ENCODE assay signal across 1 cellular context in genomic region chr16:28304214-28304613, GRCh38.
TF ChIP-seq lines count a peak whose summit lies in the region.

No MANE protein-coding gene starts in this region.

TF ChIP-seq in K562, 482 proteins besides CTCF, POLR2A, EP300 and RAD21 (continued from another document and continues in another):
- TF ChIP-seq E2F8 (IDR thresholded peaks at IDR 0.05; ENCODE audit: low read depth, partially characterized antibody) (no peak), EHMT2 (IDR thresholded peaks at IDR 0.05) (peak; percentile 99), FOXK2 (conservative IDR thresholded peaks at IDR 0.05 in 1 of 2, IDR thresholded peaks at IDR 0.05 in 1 of 2; ENCODE audit: low read depth in 2 of 2) (no peak), CHCHD3 (CRISPR knock-in tag; IDR thresholded peaks at IDR 0.05) (no peak), ZNF830 (CRISPR knock-in tag; IDR thresholded peaks at IDR 0.05) (no peak), ELK3 (CRISPR knock-in tag; IDR thresholded peaks at IDR 0.05) (no peak), CGGBP1 (CRISPR knock-in tag; IDR thresholded peaks at IDR 0.05) (no peak), FOXP4 (CRISPR knock-in tag; IDR thresholded peaks at IDR 0.05; ENCODE audit: borderline replicate concordance) (peak; percentile 60; the same call in 1 of the 2 replicates), SMAD3 (CRISPR knock-in tag; conservative IDR thresholded peaks at IDR 0.05) (no peak), SRSF7 (optimal IDR thresholded peaks at IDR 0.05; ENCODE audit: low read depth, low read length) (no peak), MITF (IDR thresholded peaks at IDR 0.05) (no peak), SRSF9 (IDR thresholded peaks at IDR 0.05; ENCODE audit: borderline replicate concordance, low read depth, low read length) (no peak), ERF (CRISPR knock-in tag; IDR thresholded peaks at IDR 0.05) (no peak), CBX2 (IDR thresholded peaks at IDR 0.05; ENCODE audit: insufficient read depth, low read length, poor library complexity, severe bottlenecking) (no peak), PCBP1 (IDR thresholded peaks at IDR 0.05; ENCODE audit: low read depth, low read length, poor library complexity, severe bottlenecking) (no peak), PURB (CRISPR knock-in tag; IDR thresholded peaks at IDR 0.05; ENCODE audit: low read depth) (no peak), PHB2 (IDR thresholded peaks at IDR 0.05; ENCODE audit: low read depth) (no peak), ZNF23 (CRISPR knock-in tag; IDR thresholded peaks at IDR 0.05) (no peak), SRSF1 (IDR thresholded peaks at IDR 0.05; ENCODE audit: low read depth, low read length) (no peak), RNF2 (IDR thresholded peaks at IDR 0.05) (no peak), BRCA1 (IDR thresholded peaks at IDR 0.05) (no peak), BRCA1 (CRISPR knock-in tag; IDR thresholded peaks at IDR 0.05) (no peak), SREBF2 (CRISPR knock-in tag; IDR thresholded peaks at IDR 0.05) (no peak), TGIF2 (CRISPR knock-in tag; IDR thresholded peaks at IDR 0.05) (no peak), ZNF165 (CRISPR knock-in tag; IDR thresholded peaks at IDR 0.05; ENCODE audit: borderline replicate concordance) (no peak), KLF6 (CRISPR knock-in tag; IDR thresholded peaks at IDR 0.05; ENCODE audit: borderline replicate concordance) (no peak), SMARCA5 (IDR thresholded peaks at IDR 0.05) (no peak), ZNF584 (CRISPR knock-in tag; IDR thresholded peaks at IDR 0.05; ENCODE audit: low read depth) (no peak), TCF3 (CRISPR knock-in tag; IDR thresholded peaks at IDR 0.05) (peak; percentile 38; the same call in 1 of the 2 replicates), ZNF280B (CRISPR knock-in tag; IDR thresholded peaks at IDR 0.05) (no peak), NFE2L1 (tag; IDR thresholded peaks at IDR 0.05; ENCODE audit: borderline replicate concordance, low read depth) (no peak), HNRNPUL1 (IDR thresholded peaks at IDR 0.05; ENCODE audit: low read length) (no peak), PYGO2 (tag; IDR thresholded peaks at IDR 0.05) (no peak), NFRKB (IDR thresholded peaks at IDR 0.05; ENCODE audit: low read depth) (no peak), ZNF609 (CRISPR knock-in tag; IDR thresholded peaks at IDR 0.05; ENCODE audit: borderline replicate concordance) (no peak), ZNF79 (CRISPR knock-in tag; IDR thresholded peaks at IDR 0.05; ENCODE audit: low read depth) (no peak), ZBTB12 (CRISPR knock-in tag; IDR thresholded peaks at IDR 0.05) (no peak), BACH1 (tag; IDR thresholded peaks at IDR 0.05) (no peak), BRF1 (IDR thresholded peaks at IDR 0.05; ENCODE audit: borderline replicate concordance, extremely low read depth, insufficient read length) (no peak), MLLT1 (IDR thresholded peaks at IDR 0.05) (no peak), TFE3 (CRISPR knock-in tag; IDR thresholded peaks at IDR 0.05) (no peak), ZNF444 (CRISPR knock-in tag; IDR thresholded peaks at IDR 0.05) (no peak), ELK1 (CRISPR knock-in tag; IDR thresholded peaks at IDR 0.05) (no peak), MIER1 (IDR thresholded peaks at IDR 0.05; ENCODE audit: low read depth) (peak; percentile 98), ZNF212 (CRISPR knock-in tag; IDR thresholded peaks at IDR 0.05) (no peak), YY1 (IDR thresholded peaks at IDR 0.05; ENCODE audit: borderline replicate concordance in 1 of 3, control insufficient read depth in 1 of 3, extremely low read depth in 1 of 3, insufficient read depth in 3 of 3, insufficient read length in 1 of 3, insufficient replicate concordance in 2 of 3, low read depth in 1 of 3, low read length in 2 of 3) (peak in 1 of 3 experiments; percentile 24)
